ENCODE assay signal across 9 cellular contexts in genomic region chr5:177546262-177546741, GRCh38. TPM values are rescaled to one million over a fixed set of nuclear protein-coding genes. Genes with fewer than 3 reads are reported as not detected.
A peak's percentile ranks its signal among the peaks of the same experiment; 100 is the strongest.
DNase-seq lines count a peak whose midpoint lies in the region; ATAC-seq and TF ChIP-seq lines count a peak whose summit lies in the region.
"Had no signal": no experiment of that assay in that cellular context is flagged by ENCODE, and none has a peak within 500 bp of the region (broad histone marks: within the 10 kb centered on the region; RNA-seq: fewer than 3 reads in every experiment).

No MANE protein-coding gene starts in this region.

- H3K4me3 ChIP-seq in GM23338 (no peak overlapping the region), neutrophil (ENCODE audit: low read depth in 1 of 2, low read length in 1 of 2) (no peak overlapping the region)
- H3K4me3 ChIP-seq in effector memory CD4-positive, alpha-beta T cell (ENCODE audit: insufficient read depth, low read depth, low read length, poor library complexity, severe bottlenecking) = no peak overlapping the region
- H3K4me3 ChIP-seq: ovary had no signal

- no peaks in the 10 kb centered on the region for H3K9me3 ChIP-seq in neutrophil
- no peaks in the 10 kb centered on the region for H3K9me3 ChIP-seq in effector memory CD4-positive, alpha-beta T cell (ENCODE audit: control insufficient read depth, low read length)
- H3K9me3 ChIP-seq: ovary had no signal

- no peak overlapping the region for H3K27ac Mint-ChIP-seq in GM23338
- H3K27ac Mint-ChIP-seq in activated CD8-positive, alpha-beta T cell treated with anti-CD3 and anti-CD28 coated beads for 36 hours = no peak overlapping the region

- peaks cover 9% of the 10 kb centered on the region; the same call in 2 of the 3 replicates for H3K4me1 Mint-ChIP-seq in GM23338
- peaks cover 13% of the 10 kb centered on the region for H3K4me1 Mint-ChIP-seq in activated CD8-positive, alpha-beta T cell treated with anti-CD3 and anti-CD28 coated beads for 36 hours (ENCODE audit: low read depth)

- H3K4me2 ChIP-seq in GM23338 = no peak overlapping the region

- peaks cover 96% of the 10 kb centered on the region for H3K79me2 ChIP-seq in GM23338 (replicated peaks; ENCODE audit: insufficient read depth)

- no peak for DNase-seq in GM23338 (ENCODE audit: low spot score)
- DNase-seq in RWPE1 (ENCODE audit: low spot score) = peak; percentile 99
- DNase-seq in fibroblast of gingiva (ENCODE audit: low read depth) = peak; percentile 98
- DNase-seq in activated CD8-positive, alpha-beta T cell treated with anti-CD3 and anti-CD28 coated beads for 36 hours = no peak
- DNase-seq in effector memory CD4-positive, alpha-beta T cell = no peak
- no peak for DNase-seq in GM20000 (ENCODE audit: low spot score)

- intact Hi-C loops in activated CD8-positive, alpha-beta T cell treated with anti-CD3 and anti-CD28 coated beads for 36 hours (cut with micrococcal nuclease) = no loop called here

- POLR2A ChIA-PET in RWPE1 (lab: Yijun Ruan, JAX; ENCODE audit: low non-redundant PET) = interaction anchor here (0.5 to 0.7 kb wide), 2 partner anchors 29 to 1141 kb away, joined by 3 to 4 read pairs; partner anchors contain the start of gene DDX41
- POLR2A ChIA-PET in activated CD8-positive, alpha-beta T cell treated with anti-CD3 and anti-CD28 coated beads for 36 hours (lab: Charles Lee) = interaction anchor here (0.7 kb wide), 2 partner anchors 30 to 47 kb away, joined by 3 read pairs; partner anchors contain the start of gene DDX41

- H2AFZ ChIP-seq in GM23338 = no peak overlapping the region

- TF ChIP-seq CTCF in GM23338 (conservative IDR thresholded peaks at IDR 0.05; ENCODE audit: low read depth in 2 of 2) (no peak), RWPE1 (conservative IDR thresholded peaks at IDR 0.05; ENCODE audit: low read depth) (no peak), neutrophil (IDR thresholded peaks at IDR 0.05) (no peak), GM20000 (IDR thresholded peaks at IDR 0.05; ENCODE audit: extremely low read depth, missing control alignments) (no peak)
- TF ChIP-seq CTCF in activated CD8-positive, alpha-beta T cell treated with anti-CD3 and anti-CD28 coated beads for 36 hours (IDR thresholded peaks at IDR 0.05) = no peak

- no peaks in the 10 kb centered on the region for H3K9me2 ChIP-seq in GM23338 (ENCODE audit: insufficient read depth)

- no peaks in the 10 kb centered on the region for H3K9me3 Mint-ChIP-seq in GM23338
- H3K9me3 Mint-ChIP-seq in activated CD8-positive, alpha-beta T cell treated with anti-CD3 and anti-CD28 coated beads for 36 hours = no peaks in the 10 kb centered on the region

- H3K27me3 ChIP-seq in GM23338 (ENCODE audit: insufficient read depth) (no peaks in the 10 kb centered on the region), neutrophil (no peaks in the 10 kb centered on the region)
- no peaks in the 10 kb centered on the region for H3K27me3 ChIP-seq in effector memory CD4-positive, alpha-beta T cell (replicated peaks; ENCODE audit: control insufficient read depth, insufficient read depth, low read length, poor library complexity, severe bottlenecking)
- H3K27me3 ChIP-seq: ovary had no signal

- peaks cover 68% of the 10 kb centered on the region for H4K20me1 ChIP-seq in GM23338 (replicated peaks; ENCODE audit: insufficient read depth)

- H3K36me3 Mint-ChIP-seq in GM23338 (ENCODE audit: low read depth) = peaks cover 20% of the 10 kb centered on the region; the same call in 2 of the 3 replicates
- peaks cover 17% of the 10 kb centered on the region for H3K36me3 Mint-ChIP-seq in activated CD8-positive, alpha-beta T cell treated with anti-CD3 and anti-CD28 coated beads for 36 hours (ENCODE audit: low read depth)

- ATAC-seq in GM23338 (peak; percentile 38; the same call in 2 of the 3 replicates), HG02763 (IDR thresholded peaks at IDR 0.05; ENCODE audit: unreplicated experiment) (no peak)
- no peak for ATAC-seq in activated CD8-positive, alpha-beta T cell treated with anti-CD3 and anti-CD28 coated beads for 36 hours

- H3K36me3 ChIP-seq in GM23338 (ENCODE audit: insufficient read depth) = 0 out of 2 replicates have a peak, but pooled peaks cover 2% of the 10 kb centered on the region
- H3K36me3 ChIP-seq in neutrophil = peaks cover 15% of the 10 kb centered on the region
- peaks cover 16% of the 10 kb centered on the region for H3K36me3 ChIP-seq in effector memory CD4-positive, alpha-beta T cell (ENCODE audit: control insufficient read depth, insufficient read depth, low read length)
- H3K36me3 ChIP-seq: ovary had no signal

- H3K4me1 ChIP-seq in GM23338 (ENCODE audit: insufficient read depth) = no peaks in the 10 kb centered on the region
- peaks cover 31 to 38% of the 10 kb centered on the region in 2 experiments for H3K4me1 ChIP-seq in neutrophil (ENCODE audit: control insufficient read depth in 1 of 2, insufficient read depth in 1 of 2, low read depth in 1 of 2, low read length in 1 of 2)
- no peaks in the 10 kb centered on the region for H3K4me1 ChIP-seq in effector memory CD4-positive, alpha-beta T cell (ENCODE audit: control insufficient read depth, insufficient read depth, low read length, poor library complexity, severe bottlenecking)

- H3K27ac ChIP-seq in GM23338 (ENCODE audit: low read depth) (peak overlapping the region; percentile 55; the same call in 1 of the 2 replicates), RWPE1 (peak overlapping the region; percentile 93), neutrophil (peak overlapping the region; percentile 80)
- no peak overlapping the region for H3K27ac ChIP-seq in effector memory CD4-positive, alpha-beta T cell (ENCODE audit: insufficient read depth, low read length, poor library complexity, severe bottlenecking)

- CTCF ChIA-PET in RWPE1 (lab: Yijun Ruan, JAX) = interaction anchor here (0.7 to 1.3 kb wide), 3 partner anchors 26 to 142 kb away, joined by 3 read pairs; no protein-coding TSS in a partner anchor
- CTCF ChIA-PET in activated CD8-positive, alpha-beta T cell treated with anti-CD3 and anti-CD28 coated beads for 36 hours (lab: Charles Lee) = interaction anchor here (0.9 to 1.3 kb wide), 5 partner anchors 13 to 237 kb away, joined by 3 to 4 read pairs (median 3); no protein-coding TSS in a partner anchor

- H3K4me3 Mint-ChIP-seq in GM23338 = no peak overlapping the region
- no peak overlapping the region for H3K4me3 Mint-ChIP-seq in activated CD8-positive, alpha-beta T cell treated with anti-CD3 and anti-CD28 coated beads for 36 hours

- H3K27me3 Mint-ChIP-seq in GM23338 (ENCODE audit: insufficient read depth, low read depth, poor library complexity) = peaks cover 3% of the 10 kb centered on the region
- no peaks in the 10 kb centered on the region for H3K27me3 Mint-ChIP-seq in activated CD8-positive, alpha-beta T cell treated with anti-CD3 and anti-CD28 coated beads for 36 hours

- H3F3A ChIP-seq in GM23338 (replicated peaks; ENCODE audit: low read depth) = 0 out of 2 replicates have a peak, but pooled peaks cover 6% of the 10 kb centered on the region

TF ChIP-seq in GM23338, 12 proteins besides CTCF, POLR2A, EP300 and RAD21 (continues in another document):
- TF ChIP-seq EZH2 (IDR thresholded peaks at IDR 0.05; ENCODE audit: low read depth, unreplicated experiment) (no peak), CREB1 (CRISPR knock-in tag; IDR thresholded peaks at IDR 0.05; ENCODE audit: low read depth) (no peak), NANOG (IDR thresholded peaks at IDR 0.05; ENCODE audit: borderline replicate concordance) (no peak), ZNF114 (CRISPR knock-in tag; IDR thresholded peaks at IDR 0.05) (no peak), EZH2phosphoT487 (IDR thresholded peaks at IDR 0.05; ENCODE audit: unreplicated experiment) (no peak), ZNF331 (CRISPR knock-in tag; IDR thresholded peaks at IDR 0.05; ENCODE audit: low read depth) (no peak), STAT1 (IDR thresholded peaks at IDR 0.05; ENCODE audit: unreplicated experiment) (no peak), ETS1 (IDR thresholded peaks at IDR 0.05) (no peak), POLR2AphosphoS5 (IDR thresholded peaks at IDR 0.05; ENCODE audit: low read depth) (no peak)

RNA-seq across cellular contexts. Expression of gene FAM193B, which starts 8.1 kb away (rescaled TPM):
- 46.9 and 58.6 TPM in 2 replicates for total RNA-seq in GM23338 (2014; rRNA removed; shearing (Covaris generic))
- polyA plus RNA-seq in GM23338 (2016; fragmentation: Nextera tagmentation; extraction: Ambion mirVana) = 44.4 and 46.1 TPM in 2 replicates
- total RNA-seq in activated CD8-positive, alpha-beta T cell treated with anti-CD3 and anti-CD28 coated beads for 36 hours = 10 to 100 TPM; 71.4 to 76.7 TPM

RNA-seq across cellular contexts. Expression of gene DDX41, which starts 29.5 kb away (rescaled TPM):
- 115 and 139 TPM in 2 replicates for total RNA-seq in GM23338 (2014; rRNA removed; shearing (Covaris generic))
- 67.1 and 73.4 TPM in 2 replicates for polyA plus RNA-seq in GM23338 (2016; fragmentation: Nextera tagmentation; extraction: Ambion mirVana)
- total RNA-seq in activated CD8-positive, alpha-beta T cell treated with anti-CD3 and anti-CD28 coated beads for 36 hours = 100 to 1,000 TPM; 226 to 228 TPM

RNA-seq across cellular contexts. Expression of gene DOK3, which starts 36.7 kb away (rescaled TPM):
- 4.9 and 11.1 TPM in 2 replicates for total RNA-seq in GM23338 (2014; rRNA removed; shearing (Covaris generic))
- 2.2 and 2.8 TPM in 2 replicates for polyA plus RNA-seq in GM23338 (2016; fragmentation: Nextera tagmentation; extraction: Ambion mirVana)
- 1 to 10 TPM; 7.4 to 8.0 TPM for total RNA-seq in activated CD8-positive, alpha-beta T cell treated with anti-CD3 and anti-CD28 coated beads for 36 hours

RNA-seq across cellular contexts. Expression of gene TMED9, which starts 45.7 kb away (rescaled TPM):
- 130 and 142 TPM in 2 replicates for total RNA-seq in GM23338 (2014; rRNA removed; shearing (Covaris generic))
- 74.4 and 77.2 TPM in 2 replicates for polyA plus RNA-seq in GM23338 (2016; fragmentation: Nextera tagmentation; extraction: Ambion mirVana)
- 100 to 1,000 TPM; 118 to 120 TPM for total RNA-seq in activated CD8-positive, alpha-beta T cell treated with anti-CD3 and anti-CD28 coated beads for 36 hours

RNA-seq across cellular contexts. Expression of gene PDLIM7, which starts 48.9 kb away (rescaled TPM):
- 73.0 and 94.7 TPM in 2 replicates for total RNA-seq in GM23338 (2014; rRNA removed; shearing (Covaris generic))
- polyA plus RNA-seq in GM23338 (2016; fragmentation: Nextera tagmentation; extraction: Ambion mirVana) = 128 TPM in 2 replicates
- total RNA-seq in activated CD8-positive, alpha-beta T cell treated with anti-CD3 and anti-CD28 coated beads for 36 hours = 10 to 100 TPM; 68.4 to 73.0 TPM

Comparison
In these comparisons a context has a peak if more than half of its experiments do, and no peak if none do; other contexts are left out.
1. DNase-seq: peak in RWPE1 (single experiment) and fibroblast of gingiva (single experiment); none in GM23338 (single experiment), activated CD8-positive, alpha-beta T cell treated with anti-CD3 and anti-CD28 coated beads for 36 hours (single experiment), effector memory CD4-positive, alpha-beta T cell (0 of 3) and GM20000 (single experiment).